Comparison of ENCODE assay signal across 30 cellular contexts in genomic region chr12:77002382-77002781, GRCh38.
"Had no signal": no experiment of that assay in that cellular context is flagged by ENCODE, and none has a peak within 500 bp of the region (broad histone marks: within the 10 kb centered on the region; RNA-seq: fewer than 3 reads in every experiment).

No MANE protein-coding gene starts in this region.

- H3K79me2 ChIP-seq: hepatocyte had no signal

- DNase-seq: colonic mucosa; cortex of kidney; dermis blood vessel endothelial cell; dorsolateral prefrontal cortex; effector CD4-positive, alpha-beta T cell; effector CD8-positive, alpha-beta T cell; effector memory CD4-positive, alpha-beta T cell; effector memory CD8-positive, alpha-beta T cell; endodermal cell; erythroblast; esophagus squamous epithelium; foreskin fibroblast; foreskin keratinocyte; foreskin melanocyte; gastrocnemius medialis; glutamatergic neuron; head of caudate nucleus; heart left ventricle; heart right ventricle had no signal

- H3K27me3 ChIP-seq: colonic mucosa, esophagus muscularis mucosa, esophagus squamous epithelium, gastrocnemius medialis, gastroesophageal sphincter, heart left ventricle, hepatocyte had no signal

- H3K4me1 Mint-ChIP-seq: endodermal cell had no signal

- H2AFZ ChIP-seq: hepatocyte had no signal

- ATAC-seq: effector memory CD8-positive, alpha-beta T cell; esophagus mucosa; foreskin keratinocyte; gastrocnemius medialis; gastroesophageal sphincter; heart left ventricle; heart right ventricle had no signal

- H3K9me3 ChIP-seq: colonic mucosa, esophagus muscularis mucosa, esophagus squamous epithelium, gastrocnemius medialis, gastroesophageal sphincter, heart left ventricle had no signal

- H3K27me3 Mint-ChIP-seq: dendritic cell treated with granulocyte-macrophage colony-stimulating factor and Interleukin-4, amounts not matched to agents 40 ng/mL and 50 ng/mL, for 4 days had no signal

- H3K9me3 Mint-ChIP-seq: dendritic cell treated with granulocyte-macrophage colony-stimulating factor and Interleukin-4, amounts not matched to agents 40 ng/mL and 50 ng/mL, for 4 days; effector memory CD8-positive, alpha-beta T cell; endodermal cell had no signal

- H3K4me1 ChIP-seq: colonic mucosa, esophagus muscularis mucosa, esophagus squamous epithelium, foreskin keratinocyte, gastrocnemius medialis, heart left ventricle, heart right ventricle had no signal

- H3K27ac ChIP-seq: colonic mucosa, coronary artery, dorsolateral prefrontal cortex, epithelial cell of prostate, esophagus muscularis mucosa, esophagus squamous epithelium, foreskin keratinocyte, gastrocnemius medialis, gastroesophageal sphincter, heart left ventricle, heart right ventricle, hepatocyte had no signal

- H3K36me3 ChIP-seq: colonic mucosa, esophagus muscularis mucosa, esophagus squamous epithelium, gastrocnemius medialis, gastroesophageal sphincter, heart left ventricle, heart right ventricle had no signal

- H3K27ac Mint-ChIP-seq: dendritic cell treated with granulocyte-macrophage colony-stimulating factor and Interleukin-4, amounts not matched to agents 40 ng/mL and 50 ng/mL, for 4 days; effector memory CD8-positive, alpha-beta T cell; endodermal cell had no signal

- FAIRE-seq: colon, endometrium, endothelial cell of umbilical vein, frontal cortex had no signal

- H3K4me3 Mint-ChIP-seq: dendritic cell treated with granulocyte-macrophage colony-stimulating factor and Interleukin-4, amounts not matched to agents 40 ng/mL and 50 ng/mL, for 4 days; effector memory CD8-positive, alpha-beta T cell; endodermal cell had no signal

- H3K4me2 ChIP-seq: hepatocyte had no signal

- H3K4me3 ChIP-seq: colonic mucosa, coronary artery, dorsolateral prefrontal cortex, esophagus muscularis mucosa, esophagus squamous epithelium, gastrocnemius medialis, gastroesophageal sphincter, heart left ventricle, heart right ventricle, hepatocyte had no signal
